ENCODE assay signal across 18 cellular contexts in the genomic region with DNA sequence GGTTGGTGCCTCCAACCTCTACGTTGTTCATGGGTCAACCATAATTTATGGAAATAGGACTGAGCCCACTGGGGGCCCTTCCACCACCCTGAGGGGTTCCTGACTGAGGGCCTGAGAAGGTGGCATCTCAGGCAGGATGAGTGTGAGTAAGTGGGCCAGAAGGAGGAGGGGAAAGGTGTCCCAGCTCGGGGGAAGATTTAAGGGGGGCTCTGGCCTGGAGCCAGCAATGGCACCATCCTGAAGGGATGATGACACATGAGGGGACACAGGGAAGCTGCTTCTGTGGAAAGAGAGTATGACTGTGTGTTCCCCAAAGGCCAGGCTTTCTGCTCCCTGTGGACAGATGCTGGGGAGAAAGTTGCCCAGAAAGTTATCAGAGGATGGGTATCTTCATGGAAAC. TPM values are rescaled to one million over a fixed set of nuclear protein-coding genes. Genes with fewer than 3 reads are reported as not detected.
A peak's percentile ranks its signal among the peaks of the same experiment; 100 is the strongest.
DNase-seq lines count a peak whose midpoint lies in the region; ATAC-seq, FAIRE-seq and TF ChIP-seq lines count a peak whose summit lies in the region.
"Had no signal": no experiment of that assay in that cellular context is flagged by ENCODE, and none has a peak within 500 bp of the region (broad histone marks: within the 10 kb centered on the region; RNA-seq: fewer than 3 reads in every experiment).

No MANE protein-coding gene starts in this region.

- H3K79me2 ChIP-seq in K562 (ENCODE audit: control insufficient read depth, insufficient read depth, low read length) = no peaks in the 10 kb centered on the region

- H3K9ac ChIP-seq in K562 (ENCODE audit: insufficient read depth in 1 of 2, low read depth in 2 of 2, low read length in 2 of 2) = no peak overlapping the region
- no peak overlapping the region for H3K9ac ChIP-seq in neuronal stem cell (ENCODE audit: low read depth, low read length, poor library complexity)

- no peak for TF ChIP-seq POLR2A in K562 (conservative IDR thresholded peaks at IDR 0.05)
- TF ChIP-seq POLR2A in vagina (IDR thresholded peaks at IDR 0.05) = no peak

- no peak overlapping the region for H2BK15ac ChIP-seq in neuronal stem cell (ENCODE audit: low read length)

- no peak overlapping the region for H4K91ac ChIP-seq in neuronal stem cell (ENCODE audit: low read depth, low read length, poor library complexity)

- BruUV-seq in K562 (replicated peaks; lab: Mats Ljungman, UMichigan) = no TSS peak

- no peak for ATAC-seq in left ventricle myocardium superior
- no peak for ATAC-seq in K562
- no peak for ATAC-seq in HG02938 (IDR thresholded peaks at IDR 0.05; ENCODE audit: unreplicated experiment)
- ATAC-seq: GM23338 had no signal

- no peak overlapping the region for H2BK120ac ChIP-seq in neuronal stem cell (ENCODE audit: low read depth, low read length)

- no peaks in the 10 kb centered on the region for H3K9me1 ChIP-seq in K562 (ENCODE audit: control insufficient read depth, insufficient read depth, low read length)

- in situ Hi-C loops in K562 (cut with MboI) = loop anchor here (10.0 kb wide), 1 partner anchor 387 kb away; no protein-coding TSS in a partner anchor

- no peak overlapping the region for H4K8ac ChIP-seq in neuronal stem cell (ENCODE audit: low read depth, low read length)

- H3K27me3 ChIP-seq in cardiac muscle cell (no peaks in the 10 kb centered on the region), K562 (ENCODE audit: control insufficient read depth in 2 of 2, insufficient read depth in 2 of 2, low read length in 2 of 2) (no peaks in the 10 kb centered on the region), neuronal stem cell (ENCODE audit: control insufficient read depth in 3 of 3, insufficient read depth in 3 of 3, low read depth in 1 of 3, low read length in 3 of 3) (no peaks in the 10 kb centered on the region), vagina (no peaks in the 10 kb centered on the region)
- H3K27me3 ChIP-seq: BE2C had no signal

- H2BK12ac ChIP-seq in neuronal stem cell (ENCODE audit: low read length) = no peak overlapping the region

- no peak overlapping the region for H2AFZ ChIP-seq in K562 (ENCODE audit: low read depth, low read length)
- H2AFZ ChIP-seq in neuronal stem cell (ENCODE audit: low read length) = no peak overlapping the region
- H2AFZ ChIP-seq: GM23338 had no signal

- H3K4me1 ChIP-seq in cardiac muscle cell (ENCODE audit: low read depth) = peaks cover 23% of the 10 kb centered on the region
- peaks cover 10 to 29% of the 10 kb centered on the region in 2 experiments; a peak in 4 of 5 replicates for H3K4me1 ChIP-seq in K562 (replicated peaks in 1 of 2; ENCODE audit: control insufficient read depth in 2 of 2, insufficient read depth in 2 of 2, low read length in 2 of 2)
- H3K4me1 ChIP-seq in neuronal stem cell (ENCODE audit: control insufficient read depth in 2 of 2, insufficient read depth in 1 of 2, low read depth in 1 of 2, low read length in 2 of 2) = peaks cover 3 to 7% of the 10 kb centered on the region in 2 donors
- H3K4me1 ChIP-seq in vagina = peaks cover 30% of the 10 kb centered on the region

- FAIRE-seq in K562 (lab: Jason Lieb, UNC) (no peak), HTR-8/SVneo (lab: Jason Lieb, UNC) (no peak)
- FAIRE-seq: A204.1, GM12891 had no signal

- H3K23ac ChIP-seq in neuronal stem cell (ENCODE audit: low read depth, low read length, poor library complexity) = no peak overlapping the region

- TF ChIP-seq RAD21 in K562 (CRISPR knock-in tag; conservative IDR thresholded peaks at IDR 0.05 in 1 of 2, IDR thresholded peaks at IDR 0.05 in 1 of 2) = no peak

- no peak overlapping the region for H3K4ac ChIP-seq in neuronal stem cell (ENCODE audit: low read length)

- H3K9me3 ChIP-seq in cardiac muscle cell (ENCODE audit: low read depth) (no peaks in the 10 kb centered on the region), K562 (replicated peaks; ENCODE audit: control insufficient read depth, insufficient read depth, low read depth, low read length) (peaks cover 20% of the 10 kb centered on the region), neuronal stem cell (replicated peaks in 1 of 2; ENCODE audit: control insufficient read depth in 2 of 2, insufficient read depth in 1 of 2, low read depth in 1 of 2, low read length in 2 of 2) (peaks cover 3 to 10% of the 10 kb centered on the region in 2 donors), vagina (no peaks in the 10 kb centered on the region)
- H3K9me3 ChIP-seq: BE2C had no signal

- H3K27ac ChIP-seq in cardiac muscle cell (peak overlapping the region; percentile 30), K562 (ENCODE audit: extremely low read depth, low read depth, low read length) (no peak overlapping the region), neuronal stem cell (replicated peaks; ENCODE audit: low read length) (no peak overlapping the region), vagina (peak overlapping the region; percentile 10)
- H3K27ac ChIP-seq: C4-2B, HL-60 had no signal

- DNase-seq in cardiac muscle cell (ENCODE audit: low read depth in 1 of 2, low spot score in 1 of 2) = no peak
- no peak for DNase-seq in left ventricle myocardium superior
- no peak for DNase-seq in K562 (ENCODE audit: extremely low read depth in 1 of 4, low spot score in 3 of 4)
- DNase-seq in neuronal stem cell (ENCODE audit: low spot score) = no peak
- DNase-seq in vagina (ENCODE audit: extremely low spot score in 2 of 2) = no peak
- no peak for DNase-seq in HTR-8/SVneo (ENCODE audit: insufficient read length, low spot score)
- DNase-seq in HK-2 (ENCODE audit: unreplicated experiment) = no peak
- DNase-seq: BE2C; CD4-positive, alpha-beta memory T cell; DMS79; H7 had no signal

- no peak for TF ChIP-seq EP300 in K562 (IDR thresholded peaks at IDR 0.05; ENCODE audit: low read length)

- no peak overlapping the region for H2BK5ac ChIP-seq in neuronal stem cell (ENCODE audit: low read length)

- CTCF ChIA-PET in K562 (lab: Yijun Ruan, JAX; ENCODE audit: low intra/inter-chr PET ratio) = no interaction called here

- H3K4me3 ChIP-seq in cardiac muscle cell (no peak overlapping the region), K562 (no peak overlapping the region), neuronal stem cell (ENCODE audit: low read length in 2 of 2) (no peak overlapping the region), vagina (no peak overlapping the region)
- H3K4me3 ChIP-seq: GM23338 had no signal

- intact Hi-C loops in left ventricle myocardium superior (cut with micrococcal nuclease) (no loop called here), K562 (cut with micrococcal nuclease) (no loop called here), vagina (cut with DNase I) (loop anchor here (2.0 kb wide), 1 partner anchor 89 kb away; no protein-coding TSS in a partner anchor)

- WGBS in K562 (ENCODE audit: insufficient coverage, low coverage, missing lambda C conversion rate) = 56% methylated on average over 2 of the region's 2 CpGs
- WGBS in neuronal stem cell (ENCODE audit: extremely low coverage in 2 of 2, insufficient read length in 2 of 2, insufficient replicate concordance in 1 of 2), 2 donors = no CpG with 5 or more reads among the region's 2 CpGs

- H3K79me1 ChIP-seq in neuronal stem cell (ENCODE audit: low read depth, low read length) = no peaks in the 10 kb centered on the region

- H3K14ac ChIP-seq in neuronal stem cell (ENCODE audit: low read length) = no peak overlapping the region

- H4K20me1 ChIP-seq in K562 (replicated peaks; ENCODE audit: control insufficient read depth, insufficient read depth, low read length) = no peaks in the 10 kb centered on the region

- H3K18ac ChIP-seq in neuronal stem cell (ENCODE audit: low read length) = no peak overlapping the region

- POLR2A ChIA-PET in K562 (lab: Yijun Ruan, JAX) = interaction anchor here (0.7 kb wide), 1 partner anchor 125 kb away, joined by 3 read pairs; no protein-coding TSS in a partner anchor

- H2AK5ac ChIP-seq in neuronal stem cell (ENCODE audit: low read depth, low read length) = peak overlapping the region; percentile 43

- H3K4me2 ChIP-seq in K562 (ENCODE audit: insufficient read depth, low read length) (no peak overlapping the region), neuronal stem cell (ENCODE audit: insufficient read depth, low read length, poor library complexity, severe bottlenecking) (no peak overlapping the region)
- H3K4me2 ChIP-seq: GM23338 had no signal

- H3K36me3 ChIP-seq in cardiac muscle cell (peaks cover 12% of the 10 kb centered on the region), K562 (ENCODE audit: control insufficient read depth, insufficient read depth, low read length) (peaks cover 17% of the 10 kb centered on the region), neuronal stem cell (replicated peaks in 1 of 2; ENCODE audit: control insufficient read depth in 2 of 2, insufficient read depth in 2 of 2, low read length in 2 of 2) (no peaks in the 10 kb centered on the region), vagina (no peaks in the 10 kb centered on the region)
- H3K36me3 ChIP-seq: BE2C had no signal

- TF ChIP-seq CTCF in cardiac muscle cell (IDR thresholded peaks at IDR 0.05; ENCODE audit: low read depth, low read length) (no peak), K562 (IDR thresholded peaks at IDR 0.05 in 2 of 3, conservative IDR thresholded peaks at IDR 0.05 in 1 of 3; ENCODE audit: insufficient read depth in 2 of 3, low read depth in 1 of 3, low read length in 3 of 3) (no peak), vagina (IDR thresholded peaks at IDR 0.05) (no peak)

RNA-seq across cellular contexts. Expression of gene MYL4, which starts 18.7 kb away (rescaled TPM):
- total RNA-seq in cardiac muscle cell (2,925 and 5,217 TPM in 2 replicates), left ventricle myocardium superior (133 TPM), K562 (2014; rRNA removed) (170 and 213 TPM in 2 replicates), K562 (2014; rRNA removed; fragmentation: Illumina TruSeq; extraction: Trizol) (83.5 and 117 TPM in 2 replicates), K562 (2015; rRNA removed; fragmentation: Illumina TruSeq; extraction: Trizol) (149 TPM in 2 replicates), K562 (2021) (177 and 183 TPM in 2 replicates), vagina (not detected)
- polyA plus RNA-seq in cardiac muscle cell (3,500 and 5,148 TPM in 2 replicates), K562 (2011; rRNA removed) (221 and 324 TPM in 2 replicates), K562 (2014; fragmentation: Illumina TruSeq; extraction: Trizol) (252 and 284 TPM in 2 replicates), K562 (2014; fragmentation: Nextera tagmentation; extraction: Ambion mirVana) (100 to 1,000 TPM; 287 to 423 TPM), K562 (2014; rRNA removed) (319 and 378 TPM in 2 replicates)
- 69.7 and 135 TPM in 2 replicates for total RNA-seq in K562 (2011; cell fraction: chromatin; rRNA removed; ENCODE audit: low replicate concordance)
- total RNA-seq in K562 (2011; cell fraction: nucleolus; rRNA removed) = 127 and 133 TPM in 2 replicates
- total RNA-seq in K562 (2011; cell fraction: nucleoplasm; rRNA removed) = 109 and 110 TPM in 2 replicates
- polyA plus RNA-seq in K562 (2011; cell fraction: cytosol; rRNA removed) = 287 and 309 TPM in 2 replicates
- 346 and 397 TPM in 2 replicates for polyA plus RNA-seq in K562 (2011; cell fraction: nucleus; rRNA removed)
- polyA plus RNA-seq in K562 (2012) = 170 and 179 TPM in 2 replicates
- polyA minus RNA-seq in K562 (2011; rRNA and poly(A)+ RNA removed) = 90.7 and 106 TPM in 2 replicates
- polyA minus RNA-seq in K562 (2011; cell fraction: cytosol; rRNA and poly(A)+ RNA removed) = 34.9 and 40.8 TPM in 2 replicates
- polyA minus RNA-seq in K562 (2011; cell fraction: nucleus; rRNA and poly(A)+ RNA removed) = 29.5 and 45.3 TPM in 2 replicates
- polyA plus RNA-seq in neuronal stem cell (2013, experiment 1 of 2) = 2.0 TPM
- polyA plus RNA-seq in neuronal stem cell (2013, experiment 2 of 2) = 2.3 TPM
- total RNA-seq: CD4-positive, alpha-beta memory T cell; G401; GM23338; H7 had no signal
- polyA plus RNA-seq: CD4-positive, alpha-beta memory T cell had no signal

RNA-seq across cellular contexts. Expression of gene ITGB3, which starts 25.8 kb away (rescaled TPM):
- total RNA-seq in cardiac muscle cell (11.8 and 20.0 TPM in 2 replicates), left ventricle myocardium superior (3.2 TPM), K562 (2014; rRNA removed) (0.45 and 0.54 TPM in 2 replicates), K562 (2014; rRNA removed; fragmentation: Illumina TruSeq; extraction: Trizol) (0.47 and 0.99 TPM in 2 replicates), K562 (2015; rRNA removed; fragmentation: Illumina TruSeq; extraction: Trizol) (0.30 and 0.62 TPM in 2 replicates), K562 (2021) (0.84 and 0.92 TPM in 2 replicates), vagina (6.1 TPM)
- polyA plus RNA-seq in cardiac muscle cell (4.6 and 6.9 TPM in 2 replicates), K562 (2011; rRNA removed) (1.1 and 2.6 TPM in 2 replicates), K562 (2014; fragmentation: Illumina TruSeq; extraction: Trizol) (0.60 and 0.62 TPM in 2 replicates), K562 (2014; fragmentation: Nextera tagmentation; extraction: Ambion mirVana) (under 1 TPM in 1 of 2 experiments, not detected in 1; 0.08 TPM), K562 (2014; rRNA removed) (0.32 and 0.62 TPM in 2 replicates)
- 3.2 and 6.2 TPM in 2 replicates for total RNA-seq in K562 (2011; cell fraction: chromatin; rRNA removed; ENCODE audit: low replicate concordance)
- 2.8 and 4.7 TPM in 2 replicates for total RNA-seq in K562 (2011; cell fraction: nucleolus; rRNA removed)
- total RNA-seq in K562 (2011; cell fraction: nucleoplasm; rRNA removed) = 3.4 and 4.4 TPM in 2 replicates
- 1.0 and 1.9 TPM in 2 replicates for polyA plus RNA-seq in K562 (2011; cell fraction: cytosol; rRNA removed)
- polyA plus RNA-seq in K562 (2011; cell fraction: nucleus; rRNA removed) = 0.95 and 3.2 TPM in 2 replicates
- 0.73 and 1.0 TPM in 2 replicates for polyA plus RNA-seq in K562 (2012)
- 1.8 and 6.9 TPM in 2 replicates for polyA minus RNA-seq in K562 (2011; rRNA and poly(A)+ RNA removed)
- polyA minus RNA-seq in K562 (2011; cell fraction: cytosol; rRNA and poly(A)+ RNA removed) = 0.64 and 3.1 TPM in 2 replicates
- 1.2 and 1.6 TPM in 2 replicates for polyA minus RNA-seq in K562 (2011; cell fraction: nucleus; rRNA and poly(A)+ RNA removed)
- 0.01 TPM for polyA plus RNA-seq in neuronal stem cell (2013, experiment 1 of 2)
- 0.01 TPM for polyA plus RNA-seq in neuronal stem cell (2013, experiment 2 of 2)
- total RNA-seq: CD4-positive, alpha-beta memory T cell; G401 had no signal
- polyA plus RNA-seq: CD4-positive, alpha-beta memory T cell; GM23338 had no signal

RNA-seq across cellular contexts. Expression of gene CDC27, which starts 38.8 kb away (rescaled TPM):
- total RNA-seq in cardiac muscle cell (54.5 and 85.4 TPM in 2 replicates), left ventricle myocardium superior (81.8 TPM), K562 (2014; rRNA removed) (79.5 and 81.0 TPM in 2 replicates), K562 (2014; rRNA removed; fragmentation: Illumina TruSeq; extraction: Trizol) (102 and 118 TPM in 2 replicates), K562 (2015; rRNA removed; fragmentation: Illumina TruSeq; extraction: Trizol) (83.0 and 94.1 TPM in 2 replicates), K562 (2021) (117 and 119 TPM in 2 replicates), vagina (91.1 TPM)
- polyA plus RNA-seq in cardiac muscle cell (52.9 and 68.8 TPM in 2 replicates), K562 (2011; rRNA removed) (119 and 155 TPM in 2 replicates), K562 (2014; fragmentation: Illumina TruSeq; extraction: Trizol) (94.1 and 104 TPM in 2 replicates), K562 (2014; fragmentation: Nextera tagmentation; extraction: Ambion mirVana) (10 to 100 TPM; 28.6 to 34.5 TPM), K562 (2014; rRNA removed) (41.9 and 48.3 TPM in 2 replicates)
- total RNA-seq in K562 (2011; cell fraction: chromatin; rRNA removed; ENCODE audit: low replicate concordance) = 143 and 304 TPM in 2 replicates
- total RNA-seq in K562 (2011; cell fraction: nucleolus; rRNA removed) = 50.0 and 59.6 TPM in 2 replicates
- total RNA-seq in K562 (2011; cell fraction: nucleoplasm; rRNA removed) = 94.1 and 102 TPM in 2 replicates
- polyA plus RNA-seq in K562 (2011; cell fraction: cytosol; rRNA removed) = 67.7 and 77.1 TPM in 2 replicates
- 118 and 164 TPM in 2 replicates for polyA plus RNA-seq in K562 (2011; cell fraction: nucleus; rRNA removed)
- 36.5 and 85.2 TPM in 2 replicates for polyA plus RNA-seq in K562 (2012)
- 353 and 364 TPM in 2 replicates for polyA minus RNA-seq in K562 (2011; rRNA and poly(A)+ RNA removed)
- 95.5 and 126 TPM in 2 replicates for polyA minus RNA-seq in K562 (2011; cell fraction: cytosol; rRNA and poly(A)+ RNA removed)
- 34.6 and 86.0 TPM in 2 replicates for polyA minus RNA-seq in K562 (2011; cell fraction: nucleus; rRNA and poly(A)+ RNA removed)
- 58.9 TPM for polyA plus RNA-seq in neuronal stem cell (2013, experiment 1 of 2)
- polyA plus RNA-seq in neuronal stem cell (2013, experiment 2 of 2) = 57.4 TPM

Comparison
In these comparisons a context has a peak if more than half of its experiments do, and no peak if none do; other contexts are left out.
1. H3K27ac ChIP-seq: peak in cardiac muscle cell (single experiment) and vagina (single experiment); none in K562 (single experiment) and neuronal stem cell (single experiment).
2. RNA of gene MYL4, which starts 18.7 kb away (total RNA-seq): 2,925 to 5,217 TPM in cardiac muscle cell, 69.7 to 213 TPM in K562 and 133 TPM in left ventricle myocardium superior (single experiment); not detected in vagina (single experiment); every median in the first group is over 10 times any median in the second.